9 cellular contexts compared by ENCODE assay signal in the genomic region with DNA sequence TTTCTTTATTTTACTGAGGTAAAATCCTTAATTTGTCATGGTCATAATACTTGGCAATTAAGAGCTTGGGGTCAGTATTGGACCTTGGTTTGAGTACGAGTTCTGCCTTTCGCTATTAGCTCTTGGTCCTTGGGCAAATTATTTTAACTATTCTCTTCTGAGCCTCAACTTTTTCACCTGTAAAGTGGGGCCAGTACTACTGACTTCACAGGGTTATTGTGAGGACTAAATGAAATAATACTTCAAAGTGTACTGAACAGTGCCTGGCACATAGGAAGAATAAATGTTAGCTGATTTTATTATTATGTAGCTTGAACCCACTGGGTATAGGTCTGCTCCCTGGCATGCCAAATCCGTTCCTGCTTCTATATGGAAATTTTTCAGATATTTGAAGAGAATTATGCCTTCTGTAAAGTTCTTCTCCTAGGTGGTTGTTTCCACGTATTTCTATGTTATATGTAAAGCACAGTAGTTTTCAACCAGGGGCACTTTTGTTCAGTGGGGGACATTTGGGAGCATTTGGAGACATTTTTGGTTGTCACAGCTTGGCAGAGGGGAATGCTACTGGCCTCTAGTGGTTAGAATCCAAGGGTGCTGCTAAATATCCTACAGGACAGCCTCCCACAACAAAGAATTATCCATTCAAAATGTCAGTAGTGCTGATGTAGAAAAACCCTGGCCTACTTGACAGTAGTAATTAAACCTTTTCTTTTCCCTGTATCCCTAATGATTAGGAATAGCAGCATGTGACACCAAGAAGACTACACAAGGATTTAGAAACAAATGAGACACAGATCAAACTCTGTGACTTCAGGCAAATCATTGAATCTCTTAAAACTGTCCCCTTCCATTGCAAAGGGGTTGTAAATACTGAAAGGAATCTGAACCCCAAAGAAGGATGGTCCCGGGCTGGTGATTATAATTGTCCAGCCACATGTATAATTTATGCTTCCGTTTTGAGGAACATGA. TPM values are rescaled to one million over a fixed set of nuclear protein-coding genes. Genes with fewer than 3 reads are reported as not detected.
DNase-seq lines count a peak whose midpoint lies in the region; ATAC-seq, FAIRE-seq and TF ChIP-seq lines count a peak whose summit lies in the region.
"Had no signal": no experiment of that assay in that cellular context is flagged by ENCODE, and none has a peak within 500 bp of the region (broad histone marks: within the 10 kb centered on the region; RNA-seq: fewer than 3 reads in every experiment).

No MANE protein-coding gene starts in this region.

- no peak overlapping the region for H3K4me3 Mint-ChIP-seq in activated naive CD8-positive, alpha-beta T cell treated with anti-CD3 and anti-CD28 coated beads, Interleukin-2, amount 50 U/mL, for 24 hours
- no peak overlapping the region for H3K4me3 Mint-ChIP-seq in activated naive CD8-positive, alpha-beta T cell treated with anti-CD3 and anti-CD28 coated beads for 36 hours
- no peak overlapping the region for H3K4me3 Mint-ChIP-seq in type B pancreatic cell
- H3K4me3 Mint-ChIP-seq: central memory CD8-positive, alpha-beta T cell had no signal

- no peak for DNase-seq in activated naive CD8-positive, alpha-beta T cell treated with anti-CD3 and anti-CD28 coated beads, Interleukin-2, amount 50 U/mL, for 24 hours
- DNase-seq in activated naive CD8-positive, alpha-beta T cell treated with anti-CD3 and anti-CD28 coated beads for 36 hours: no peak
- DNase-seq in MM.1S: peak; percentile 42
- DNase-seq in adipocyte (ENCODE audit: low read depth): peak; percentile 64
- DNase-seq in keratinocyte (ENCODE audit: low read depth, low spot score): no peak
- DNase-seq in type B pancreatic cell (ENCODE audit: extremely low spot score, unreplicated experiment): no peak

- peaks cover 14% of the 10 kb centered on the region for H3K36me3 Mint-ChIP-seq in activated naive CD8-positive, alpha-beta T cell treated with anti-CD3 and anti-CD28 coated beads, Interleukin-2, amount 50 U/mL, for 24 hours (ENCODE audit: low read depth)
- peaks cover 45% of the 10 kb centered on the region for H3K36me3 Mint-ChIP-seq in activated naive CD8-positive, alpha-beta T cell treated with anti-CD3 and anti-CD28 coated beads for 36 hours
- H3K36me3 Mint-ChIP-seq in type B pancreatic cell: no peaks in the 10 kb centered on the region

- no peaks in the 10 kb centered on the region for H3K9me3 Mint-ChIP-seq in activated naive CD8-positive, alpha-beta T cell treated with anti-CD3 and anti-CD28 coated beads, Interleukin-2, amount 50 U/mL, for 24 hours
- H3K9me3 Mint-ChIP-seq in activated naive CD8-positive, alpha-beta T cell treated with anti-CD3 and anti-CD28 coated beads for 36 hours: peaks cover 5% of the 10 kb centered on the region
- H3K9me3 Mint-ChIP-seq in type B pancreatic cell: no peaks in the 10 kb centered on the region
- H3K9me3 Mint-ChIP-seq: central memory CD8-positive, alpha-beta T cell had no signal

- H3K36me3 ChIP-seq in MM.1S (replicated peaks; ENCODE audit: insufficient read depth, low read length): no peaks in the 10 kb centered on the region
- H3K36me3 ChIP-seq in adipocyte (ENCODE audit: control insufficient read depth, insufficient read depth, low read length, severe bottlenecking): no peaks in the 10 kb centered on the region
- H3K36me3 ChIP-seq in keratinocyte (ENCODE audit: control insufficient read depth in 2 of 2, extremely low read depth in 1 of 2, insufficient read depth in 2 of 2, low read length in 2 of 2): no peaks in the 10 kb centered on the region

- peaks cover 49% of the 10 kb centered on the region for H3K4me1 Mint-ChIP-seq in activated naive CD8-positive, alpha-beta T cell treated with anti-CD3 and anti-CD28 coated beads, Interleukin-2, amount 50 U/mL, for 24 hours
- peaks cover 51% of the 10 kb centered on the region for H3K4me1 Mint-ChIP-seq in activated naive CD8-positive, alpha-beta T cell treated with anti-CD3 and anti-CD28 coated beads for 36 hours
- H3K4me1 Mint-ChIP-seq in type B pancreatic cell (ENCODE audit: unreplicated experiment): peaks cover 23% of the 10 kb centered on the region

- H3K4me2 ChIP-seq in MM.1S (ENCODE audit: low read depth, low read length): no peak overlapping the region
- H3K4me2 ChIP-seq in keratinocyte (ENCODE audit: control insufficient read depth, extremely low read depth, insufficient read depth, low read depth, low read length): no peak overlapping the region

- H3K9ac ChIP-seq in MM.1S (ENCODE audit: low read length) (no peak overlapping the region), adipocyte (ENCODE audit: low read length) (no peak overlapping the region), keratinocyte (ENCODE audit: control insufficient read depth, extremely low read depth, insufficient read depth, low read length) (no peak overlapping the region)

- H3K27ac ChIP-seq in MM.1S (ENCODE audit: low read length) (no peak overlapping the region), keratinocyte (ENCODE audit: control insufficient read depth, insufficient read depth, low read length) (no peak overlapping the region)

- peaks cover 10% of the 10 kb centered on the region for H3F3A ChIP-seq in MM.1S (ENCODE audit: insufficient read depth, low read length)

- no peaks in the 10 kb centered on the region for H3K27me3 Mint-ChIP-seq in activated naive CD8-positive, alpha-beta T cell treated with anti-CD3 and anti-CD28 coated beads, Interleukin-2, amount 50 U/mL, for 24 hours
- no peaks in the 10 kb centered on the region for H3K27me3 Mint-ChIP-seq in activated naive CD8-positive, alpha-beta T cell treated with anti-CD3 and anti-CD28 coated beads for 36 hours
- H3K27me3 Mint-ChIP-seq in type B pancreatic cell: no peaks in the 10 kb centered on the region
- H3K27me3 Mint-ChIP-seq: central memory CD8-positive, alpha-beta T cell had no signal

- H3K79me2 ChIP-seq in MM.1S (ENCODE audit: low read length) (peaks cover 95% of the 10 kb centered on the region), keratinocyte (ENCODE audit: control insufficient read depth, insufficient read depth, low read length) (peaks cover 88% of the 10 kb centered on the region)

- H3K4me1 ChIP-seq in MM.1S (ENCODE audit: low read length) (0 out of 2 replicates have a peak, but pooled peaks cover 15% of the 10 kb centered on the region), adipocyte (ENCODE audit: control insufficient read depth, insufficient read depth, low read length) (peaks cover 25% of the 10 kb centered on the region), keratinocyte (ENCODE audit: control insufficient read depth, extremely low read depth, insufficient read depth, low read length) (peaks cover 11% of the 10 kb centered on the region)

- peaks cover 2% of the 10 kb centered on the region for H3K9me1 ChIP-seq in keratinocyte (ENCODE audit: control insufficient read depth, extremely low read depth, insufficient read depth, low read length)

- H3K27me3 ChIP-seq in MM.1S (replicated peaks; ENCODE audit: insufficient read depth, low read length) (no peaks in the 10 kb centered on the region), adipocyte (replicated peaks; ENCODE audit: control insufficient read depth, insufficient read depth, low read length) (no peaks in the 10 kb centered on the region), keratinocyte (ENCODE audit: control insufficient read depth, extremely low read depth, insufficient read depth, low read length) (no peaks in the 10 kb centered on the region)

- dilution Hi-C loops in keratinocyte (cut with MboI; ENCODE audit: extremely low pct_ligation_motif_present, low sequenced_read_pairs): no loop called here

- peak; percentile 29 for FAIRE-seq in keratinocyte (lab: Jason Lieb, UNC)

- H3K27ac Mint-ChIP-seq in activated naive CD8-positive, alpha-beta T cell treated with anti-CD3 and anti-CD28 coated beads, Interleukin-2, amount 50 U/mL, for 24 hours: peak overlapping the region; percentile 23
- no peak overlapping the region for H3K27ac Mint-ChIP-seq in activated naive CD8-positive, alpha-beta T cell treated with anti-CD3 and anti-CD28 coated beads for 36 hours
- H3K27ac Mint-ChIP-seq in type B pancreatic cell: peak overlapping the region; percentile 40

- peak; percentile 69 for TF ChIP-seq CTCF in MM.1S (IDR thresholded peaks at IDR 0.05; ENCODE audit: low read length)
- TF ChIP-seq CTCF in keratinocyte (optimal IDR thresholded peaks at IDR 0.05 in 1 of 3, IDR thresholded peaks at IDR 0.05 in 1 of 3, conservative IDR thresholded peaks at IDR 0.05 in 1 of 3; ENCODE audit: extremely low read depth in 1 of 3, insufficient read depth in 2 of 3, low read length in 3 of 3): peak; percentile 69 to 78 (median 73)
- peak; percentile 80 for TF ChIP-seq CTCF in type B pancreatic cell (conservative IDR thresholded peaks at IDR 0.05)

- H3K4me3 ChIP-seq in MM.1S (ENCODE audit: low read length): no peak overlapping the region
- H3K4me3 ChIP-seq in adipocyte (ENCODE audit: low read length): no peak overlapping the region
- no peak overlapping the region for H3K4me3 ChIP-seq in keratinocyte (ENCODE audit: control insufficient read depth in 2 of 3, extremely low read depth in 1 of 3, insufficient read depth in 2 of 3, low read depth in 1 of 3, low read length in 3 of 3)

- ATAC-seq in activated naive CD8-positive, alpha-beta T cell treated with anti-CD3 and anti-CD28 coated beads, Interleukin-2, amount 50 U/mL, for 24 hours: no peak
- no peak for ATAC-seq in GM21737 (IDR thresholded peaks at IDR 0.05; ENCODE audit: unreplicated experiment)
- no peak for ATAC-seq in HG03354 (IDR thresholded peaks at IDR 0.05; ENCODE audit: poor library complexity, severe bottlenecking, unreplicated experiment)

- no peaks in the 10 kb centered on the region for H3K9me3 ChIP-seq in MM.1S (replicated peaks; ENCODE audit: insufficient read depth, low read length)
- no peaks in the 10 kb centered on the region for H3K9me3 ChIP-seq in adipocyte (ENCODE audit: control insufficient read depth, low read length)
- H3K9me3 ChIP-seq in keratinocyte (ENCODE audit: control insufficient read depth, low read depth, low read length): no peaks in the 10 kb centered on the region

- no peaks in the 10 kb centered on the region for H3K9me2 ChIP-seq in MM.1S (replicated peaks; ENCODE audit: insufficient read depth, low read length)

- H4K20me1 ChIP-seq in MM.1S (ENCODE audit: insufficient read depth, low read length) (peaks cover 20% of the 10 kb centered on the region; the same call in 1 of the 2 replicates), keratinocyte (ENCODE audit: control insufficient read depth, extremely low read depth, insufficient read depth, low read length) (no peaks in the 10 kb centered on the region)

- H2AFZ ChIP-seq in MM.1S (ENCODE audit: low read length) (no peak overlapping the region), keratinocyte (ENCODE audit: control insufficient read depth, low read length) (no peak overlapping the region)

RNA-seq across cellular contexts. Expression of a gene that starts 4.5 kb away (rescaled TPM):
- total RNA-seq in activated naive CD8-positive, alpha-beta T cell treated with anti-CD3 and anti-CD28 coated beads for 36 hours: 10 to 100 TPM; 37.9 to 38.6 TPM
- polyA plus RNA-seq in keratinocyte: 13.7 to 21.0 TPM (median 16.6 TPM) in 3 replicates
- 21.1 TPM for polyA plus RNA-seq in keratinocyte (2011; ENCODE audit: low read depth)
- 18.2 and 21.6 TPM in 2 replicates for polyA plus RNA-seq in keratinocyte (2011; cell fraction: cytosol; rRNA removed)
- 29.8 and 32.5 TPM in 2 replicates for polyA plus RNA-seq in keratinocyte (2011; cell fraction: nucleus; rRNA removed)
- 15.4 and 23.0 TPM in 2 replicates for polyA plus RNA-seq in keratinocyte (2012; ENCODE audit: low replicate concordance)
- polyA minus RNA-seq in keratinocyte: 20.6 to 25.4 TPM (median 22.2 TPM) in 3 replicates
- 9.0 TPM for polyA minus RNA-seq in keratinocyte (2011; cell fraction: cytosol; rRNA and poly(A)+ RNA removed)
- polyA minus RNA-seq in keratinocyte (2011; cell fraction: nucleus; rRNA and poly(A)+ RNA removed): 15.4 and 18.4 TPM in 2 replicates
- 12.9 and 15.6 TPM in 2 replicates for total RNA-seq in type B pancreatic cell (ENCODE audit: low replicate concordance)

RNA-seq across cellular contexts. Expression of a gene that starts 56.3 kb away (rescaled TPM):
- total RNA-seq in activated naive CD8-positive, alpha-beta T cell treated with anti-CD3 and anti-CD28 coated beads for 36 hours: 10 to 100 TPM; 32.2 to 33.3 TPM
- polyA plus RNA-seq in keratinocyte: 28.5 to 45.8 TPM (median 37.6 TPM) in 3 replicates
- 21.6 TPM for polyA plus RNA-seq in keratinocyte (2011; ENCODE audit: low read depth)
- 37.0 and 60.6 TPM in 2 replicates for polyA plus RNA-seq in keratinocyte (2011; cell fraction: cytosol; rRNA removed)
- 21.2 and 22.8 TPM in 2 replicates for polyA plus RNA-seq in keratinocyte (2011; cell fraction: nucleus; rRNA removed)
- polyA plus RNA-seq in keratinocyte (2012; ENCODE audit: low replicate concordance): 32.1 and 40.5 TPM in 2 replicates
- polyA minus RNA-seq in keratinocyte: 11.9 to 20.8 TPM (median 18.3 TPM) in 3 replicates
- polyA minus RNA-seq in keratinocyte (2011; cell fraction: cytosol; rRNA and poly(A)+ RNA removed): 66.0 TPM
- polyA minus RNA-seq in keratinocyte (2011; cell fraction: nucleus; rRNA and poly(A)+ RNA removed): 12.0 and 17.7 TPM in 2 replicates
- total RNA-seq in type B pancreatic cell (ENCODE audit: low replicate concordance): 47.5 and 50.0 TPM in 2 replicates

Comparison
In these comparisons a context has a peak if more than half of its experiments do, and no peak if none do; other contexts are left out.
1. DNase-seq: peak in MM.1S (single experiment) and adipocyte (single experiment); none in activated naive CD8-positive, alpha-beta T cell treated with anti-CD3 and anti-CD28 coated beads, Interleukin-2, amount 50 U/mL, for 24 hours (single experiment), activated naive CD8-positive, alpha-beta T cell treated with anti-CD3 and anti-CD28 coated beads for 36 hours (single experiment), keratinocyte (single experiment) and type B pancreatic cell (single experiment).
2. Peak in every context shown above with its lines, with median percentiles within 50 percentile points of each other: CTCF ChIP-seq.